Comparison of ENCODE assay signal across 28 cellular contexts in the genomic region with DNA sequence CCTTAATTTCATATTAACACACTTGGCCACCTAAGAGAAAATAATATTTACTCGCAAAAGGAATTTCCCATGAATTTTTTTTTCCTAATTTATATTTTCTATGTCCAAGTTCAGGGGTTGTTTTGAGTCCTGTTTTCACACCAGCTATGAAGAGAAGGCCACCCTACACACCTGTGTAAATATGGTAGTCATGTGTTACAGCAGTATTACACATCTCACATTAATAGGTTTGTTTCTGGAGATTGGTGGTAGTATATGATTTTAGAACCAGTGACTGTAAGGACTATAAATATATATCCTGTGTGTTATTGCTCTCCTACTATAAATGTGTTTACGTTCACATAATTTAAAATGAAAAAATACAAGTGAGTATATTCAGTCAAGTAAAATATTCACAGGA.
A peak's percentile ranks its signal among the peaks of the same experiment; 100 is the strongest.
DNase-seq lines count a peak whose midpoint lies in the region; ATAC-seq and TF ChIP-seq lines count a peak whose summit lies in the region.
"Had no signal": no experiment of that assay in that cellular context is flagged by ENCODE, and none has a peak within 500 bp of the region (broad histone marks: within the 10 kb centered on the region; RNA-seq: fewer than 3 reads in every experiment).

No MANE protein-coding gene starts in this region.

- no peaks in the 10 kb centered on the region for H3F3A ChIP-seq in PC-3 (ENCODE audit: low read length, unreplicated experiment)

- H3K27me3 Mint-ChIP-seq in activated naive CD8-positive, alpha-beta T cell treated with anti-CD3 and anti-CD28 coated beads, Interleukin-2, amount 50 U/mL, for 24 hours: no peaks in the 10 kb centered on the region
- H3K27me3 Mint-ChIP-seq: natural killer cell treated with Interleukin-12 subunit alpha and Interleukin-12 subunit beta and Interleukin-15 and Interleukin-18, amount 100 ng/mL, for 72 hours; T-cell; type B pancreatic cell had no signal

- H3K27me3 ChIP-seq in PC-3 (ENCODE audit: low read length) (no peaks in the 10 kb centered on the region), psoas muscle (ENCODE audit: insufficient read depth in 3 of 3, low read length in 2 of 3) (no peaks in the 10 kb centered on the region)

- peaks cover 12% of the 10 kb centered on the region for H3K9me3 Mint-ChIP-seq in activated naive CD8-positive, alpha-beta T cell treated with anti-CD3 and anti-CD28 coated beads, Interleukin-2, amount 50 U/mL, for 24 hours
- H3K9me3 Mint-ChIP-seq: natural killer cell treated with Interleukin-12 subunit alpha and Interleukin-12 subunit beta and Interleukin-15 and Interleukin-18, amount 100 ng/mL, for 72 hours; stimulated activated effector memory CD8-positive, alpha-beta T cell treated with anti-CD3 and anti-CD28 coated beads, Interleukin-12 subunit alpha, Interleukin-12 subunit beta, amount 100 ng/mL, for 72 hours; type B pancreatic cell had no signal

- no peak for TF ChIP-seq CTCF in PC-3 (conservative IDR thresholded peaks at IDR 0.05; ENCODE audit: low read depth, low read length)
- no peak for TF ChIP-seq CTCF in psoas muscle (IDR thresholded peaks at IDR 0.05)

- H3K4me3 Mint-ChIP-seq in activated naive CD8-positive, alpha-beta T cell treated with anti-CD3 and anti-CD28 coated beads, Interleukin-2, amount 50 U/mL, for 24 hours: no peak overlapping the region
- H3K4me3 Mint-ChIP-seq: natural killer cell treated with Interleukin-12 subunit alpha and Interleukin-12 subunit beta and Interleukin-15 and Interleukin-18, amount 100 ng/mL, for 72 hours; stimulated activated effector memory CD8-positive, alpha-beta T cell treated with anti-CD3 and anti-CD28 coated beads, Interleukin-12 subunit alpha, Interleukin-12 subunit beta, amount 100 ng/mL, for 72 hours; T-cell; type B pancreatic cell had no signal

- DNase-seq in NCI-H1092 treated with DMSO at 0.1 percent for 48 hours (lab: John Stamatoyannopoulos, UW): peak; percentile 7
- no peak for DNase-seq in NCI-H1092 (lab: John Stamatoyannopoulos, UW)
- peak; percentile 41 for DNase-seq in NCI-H2029 treated with DMSO at 0.1 percent for 48 hours (lab: John Stamatoyannopoulos, UW)
- peak; percentile 46 for DNase-seq in PC-3
- no peak for DNase-seq in psoas muscle
- no peak for DNase-seq in activated naive CD8-positive, alpha-beta T cell treated with anti-CD3 and anti-CD28 coated beads, Interleukin-2, amount 50 U/mL, for 24 hours
- no peak for DNase-seq in ureter (ENCODE audit: low spot score)
- no peak for DNase-seq in stimulated activated CD4-positive, alpha-beta T cell treated with anti-CD3 and anti-CD28 coated beads, Interleukin-12 subunit alpha, Interleukin-12 subunit beta, amount 100 ng/mL, for 4 hours
- DNase-seq: activated CD4-positive, alpha-beta T cell treated with anti-CD3 and anti-CD28 coated beads for 48 hours; activated CD8-positive, alpha-beta memory T cell treated with anti-CD3 and anti-CD28 coated beads for 24 hours; activated T-cell treated with anti-CD3 and anti-CD28 coated beads for 4 hours; anterior cingulate cortex; effector CD8-positive, alpha-beta T cell; erythroblast; hypothalamus; KBM-7; left colon; NCI-H1417 treated with DMSO at 0.1 percent for 48 hours; NCI-H2171 treated with DMSO at 0.1 percent for 48 hours; NCI-H524; occipital lobe; stimulated activated CD4-positive, alpha-beta T cell treated with anti-CD3 and anti-CD28 coated beads, Interleukin-15, amount 100 ng/mL, for 24 hours; T-cell had no signal

- H3K9me2 ChIP-seq in PC-3 (replicated peaks; ENCODE audit: low read length): no peaks in the 10 kb centered on the region

- intact Hi-C loops in PC-3 (cut with micrococcal nuclease) (no loop called here), psoas muscle (cut with DNase I) (no loop called here)

- no peaks in the 10 kb centered on the region for H3K9me3 ChIP-seq in PC-3 (ENCODE audit: low read length)
- peaks cover 4% of the 10 kb centered on the region for H3K9me3 ChIP-seq in psoas muscle

- peak overlapping the region; percentile 27; the same call in 1 of the 2 replicates for H3K4me2 ChIP-seq in PC-3 (ENCODE audit: low read length)

- POLR2A ChIA-PET in PC-3 (lab: Charles Lee; ENCODE audit: unreplicated experiment): no interaction called here

- H3K4me1 ChIP-seq in PC-3 (ENCODE audit: insufficient read depth, low read length): peaks cover 23% of the 10 kb centered on the region
- H3K4me1 ChIP-seq in psoas muscle: peaks cover 18% of the 10 kb centered on the region

- H3K27ac ChIP-seq in PC-3 (ENCODE audit: low read length) (peak overlapping the region; percentile 69), psoas muscle (peak overlapping the region; percentile 2)
- H3K27ac ChIP-seq: C4-2B had no signal

- H4K20me1 ChIP-seq in PC-3 (ENCODE audit: low read length): no peaks in the 10 kb centered on the region

- no peak overlapping the region for H3K27ac Mint-ChIP-seq in activated naive CD8-positive, alpha-beta T cell treated with anti-CD3 and anti-CD28 coated beads, Interleukin-2, amount 50 U/mL, for 24 hours
- H3K27ac Mint-ChIP-seq: activated naive CD4-positive, alpha-beta T cell treated with anti-CD3 and anti-CD28 coated beads, Interleukin-2, amount 50 U/mL, for 72 hours; natural killer cell treated with Interleukin-12 subunit alpha and Interleukin-12 subunit beta and Interleukin-15 and Interleukin-18, amount 100 ng/mL, for 72 hours; stimulated activated effector memory CD8-positive, alpha-beta T cell treated with anti-CD3 and anti-CD28 coated beads, Interleukin-12 subunit alpha, Interleukin-12 subunit beta, amount 100 ng/mL, for 72 hours; T-cell; type B pancreatic cell had no signal

- peak overlapping the region; percentile 38 for H3K9ac ChIP-seq in PC-3 (ENCODE audit: low read length)

- TSS peak; percentile 10 for BruUV-seq in PC-3 (replicated peaks; lab: Mats Ljungman, UMichigan)

- ATAC-seq in PC-3: peak; percentile 79
- peak in 2 of 4 donors; percentile 24 to 49 for ATAC-seq in psoas muscle
- ATAC-seq in activated naive CD8-positive, alpha-beta T cell treated with anti-CD3 and anti-CD28 coated beads, Interleukin-2, amount 50 U/mL, for 24 hours: no peak
- ATAC-seq: activated naive CD4-positive, alpha-beta T cell treated with anti-CD3 and anti-CD28 coated beads, Interleukin-2, amount 50 U/mL, for 72 hours; left colon; natural killer cell treated with Interleukin-12 subunit alpha and Interleukin-12 subunit beta and Interleukin-15 and Interleukin-18, amount 100 ng/mL, for 72 hours; stimulated activated effector memory CD8-positive, alpha-beta T cell treated with anti-CD3 and anti-CD28 coated beads, Interleukin-12 subunit alpha, Interleukin-12 subunit beta, amount 100 ng/mL, for 72 hours; T-cell had no signal

- H3K79me2 ChIP-seq in PC-3 (ENCODE audit: low read length): no peaks in the 10 kb centered on the region

- CTCF ChIA-PET in PC-3 (lab: Charles Lee): no interaction called here

- H3K4me3 ChIP-seq in PC-3 (ENCODE audit: low read length) (no peak overlapping the region), psoas muscle (no peak overlapping the region)

- WGBS in psoas muscle, 3 donors: 86 to 92% (median 92%) methylated on average over 2 of the region's 2 CpGs

- H3K36me3 ChIP-seq in PC-3 (ENCODE audit: low read depth, low read length) (peaks cover 2% of the 10 kb centered on the region; the same call in 1 of the 2 replicates), psoas muscle (ENCODE audit: insufficient read depth in 1 of 2, low read depth in 1 of 2) (peaks cover 0 to 5% of the 10 kb centered on the region in 2 donors)

- H3K4me1 Mint-ChIP-seq in activated naive CD8-positive, alpha-beta T cell treated with anti-CD3 and anti-CD28 coated beads, Interleukin-2, amount 50 U/mL, for 24 hours: no peaks in the 10 kb centered on the region
- H3K4me1 Mint-ChIP-seq: T-cell had no signal

- no peak overlapping the region for H2AFZ ChIP-seq in PC-3 (ENCODE audit: low read length)

- H3K36me3 Mint-ChIP-seq in activated naive CD8-positive, alpha-beta T cell treated with anti-CD3 and anti-CD28 coated beads, Interleukin-2, amount 50 U/mL, for 24 hours (ENCODE audit: low read depth): peaks cover 18% of the 10 kb centered on the region

Comparison
In these comparisons a context has a peak if more than half of its experiments do, and no peak if none do; other contexts are left out.
1. DNase-seq: peak in NCI-H1092 treated with DMSO at 0.1 percent for 48 hours (single experiment), NCI-H2029 treated with DMSO at 0.1 percent for 48 hours (single experiment) and PC-3 (single experiment); none in NCI-H1092 (single experiment), psoas muscle (0 of 2), activated naive CD8-positive, alpha-beta T cell treated with anti-CD3 and anti-CD28 coated beads, Interleukin-2, amount 50 U/mL, for 24 hours (single experiment), ureter (single experiment) and stimulated activated CD4-positive, alpha-beta T cell treated with anti-CD3 and anti-CD28 coated beads, Interleukin-12 subunit alpha, Interleukin-12 subunit beta, amount 100 ng/mL, for 4 hours (single experiment).